ENCODE assay signal across 10 cellular contexts in the genomic region with DNA sequence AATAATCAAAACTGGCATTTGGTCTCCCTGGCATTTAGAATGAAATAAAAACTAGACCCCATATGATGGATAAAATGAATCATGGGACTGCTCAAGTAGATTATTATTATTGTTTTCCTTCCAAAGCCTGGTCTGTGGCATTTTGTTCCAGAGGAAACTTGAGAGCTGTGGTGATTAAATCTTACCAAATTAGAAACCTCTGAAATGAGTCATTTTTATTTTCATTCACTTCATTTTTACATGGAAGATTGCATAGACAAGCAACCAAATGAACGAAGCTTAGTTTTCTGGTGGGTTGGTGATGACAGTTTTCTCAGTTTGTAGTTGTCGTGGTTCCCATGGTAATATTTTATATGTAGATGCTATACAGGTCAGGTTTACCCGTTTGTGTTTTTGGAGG. TPM values are rescaled to one million over a fixed set of nuclear protein-coding genes. Genes with fewer than 3 reads are reported as not detected.
DNase-seq lines count a peak whose midpoint lies in the region; ATAC-seq and TF ChIP-seq lines count a peak whose summit lies in the region.
"Had no signal": no experiment of that assay in that cellular context is flagged by ENCODE, and none has a peak within 500 bp of the region (broad histone marks: within the 10 kb centered on the region; RNA-seq: fewer than 3 reads in every experiment).

No MANE protein-coding gene starts in this region.

- TF ChIP-seq CTCF in RWPE2 (IDR thresholded peaks at IDR 0.05; ENCODE audit: poor library complexity, severe bottlenecking) (no peak), fibroblast of villous mesenchyme (IDR thresholded peaks at IDR 0.05; ENCODE audit: insufficient read depth, low read depth, low read length) (no peak), testis (IDR thresholded peaks at IDR 0.05) (no peak)

- ATAC-seq in CD4-positive, CD25-positive, alpha-beta regulatory T cell (ENCODE audit: low read depth in 2 of 2) = no peak
- ATAC-seq in RWPE2 (ENCODE audit: low read depth) = peak; percentile 42; the same call in 1 of the 3 replicates
- ATAC-seq in HG03342 (IDR thresholded peaks at IDR 0.05; ENCODE audit: unreplicated experiment) = no peak
- ATAC-seq: left lobe of liver had no signal

- no peaks in the 10 kb centered on the region for H3K36me3 Mint-ChIP-seq in CD4-positive, CD25-positive, alpha-beta regulatory T cell

- 66 to 81% methylated on average over 3 of the region's 3 CpGs for WGBS in testis, 2 donors

- H3K27me3 Mint-ChIP-seq in CD4-positive, CD25-positive, alpha-beta regulatory T cell = no peaks in the 10 kb centered on the region

- peak overlapping the region; percentile 6 for H3K27ac ChIP-seq in CD4-positive, CD25-positive, alpha-beta regulatory T cell (ENCODE audit: insufficient read depth, low read length, poor library complexity, severe bottlenecking)
- no peak overlapping the region for H3K27ac ChIP-seq in RWPE2 (ENCODE audit: poor library complexity, severe bottlenecking)
- H3K27ac ChIP-seq in testis = no peak overlapping the region

- H3K4me3 Mint-ChIP-seq in CD4-positive, CD25-positive, alpha-beta regulatory T cell = peak overlapping the region in 2 of 4 donors; percentile 0 to 3
- H3K4me3 Mint-ChIP-seq: H9 had no signal

- peaks cover 31 to 61% (median 42%) of the 10 kb centered on the region in 4 donors for H3K4me1 Mint-ChIP-seq in CD4-positive, CD25-positive, alpha-beta regulatory T cell

- no peak for TF ChIP-seq POLR2A in testis (IDR thresholded peaks at IDR 0.05)

- no peaks in the 10 kb centered on the region for H3K36me3 ChIP-seq in CD4-positive, CD25-positive, alpha-beta regulatory T cell (ENCODE audit: control insufficient read depth, insufficient read depth, low read length)
- H3K36me3 ChIP-seq in RWPE2 (ENCODE audit: low read depth) = 0 out of 2 replicates have a peak, but pooled peaks cover 4% of the 10 kb centered on the region
- H3K36me3 ChIP-seq in testis (ENCODE audit: low read depth, missing control alignments) = no peaks in the 10 kb centered on the region

- DNase-seq in CD4-positive, CD25-positive, alpha-beta regulatory T cell = peak in 1 of 3 donors; percentile 27
- DNase-seq in H4 (ENCODE audit: low spot score) = peak; percentile 64
- no peak for DNase-seq in RWPE2 (ENCODE audit: low spot score)
- peak; percentile 70 for DNase-seq in fibroblast of villous mesenchyme (ENCODE audit: low read depth)
- DNase-seq in testis = no peak
- DNase-seq in RPMI8226 = no peak
- DNase-seq in NCI-H524 (lab: John Stamatoyannopoulos, UW) = no peak
- DNase-seq: H9 had no signal

- H3K9me3 ChIP-seq in CD4-positive, CD25-positive, alpha-beta regulatory T cell (ENCODE audit: control insufficient read depth in 2 of 2, low read length in 2 of 2) = no peaks in the 10 kb centered on the region
- H3K9me3 ChIP-seq in RWPE2 (ENCODE audit: severe bottlenecking) (no peaks in the 10 kb centered on the region), testis (no peaks in the 10 kb centered on the region)

- no peak overlapping the region for H3K4me3 ChIP-seq in CD4-positive, CD25-positive, alpha-beta regulatory T cell (ENCODE audit: low read depth, low read length)
- H3K4me3 ChIP-seq in RWPE2 (ENCODE audit: severe bottlenecking) = no peak overlapping the region
- H3K4me3 ChIP-seq in fibroblast of villous mesenchyme (ENCODE audit: low read depth, low read length) = no peak overlapping the region
- H3K4me3 ChIP-seq in testis = no peak overlapping the region

- H3K4me1 ChIP-seq in CD4-positive, CD25-positive, alpha-beta regulatory T cell (ENCODE audit: control insufficient read depth, insufficient read depth, low read length, poor library complexity, severe bottlenecking) = peaks cover 6% of the 10 kb centered on the region
- H3K4me1 ChIP-seq in RWPE2 (ENCODE audit: insufficient read depth, poor library complexity, severe bottlenecking) (peaks cover 19% of the 10 kb centered on the region), testis (no peaks in the 10 kb centered on the region)

- peaks cover 0 to 4% (median 0%) of the 10 kb centered on the region in 7 donors for H3K9me3 Mint-ChIP-seq in CD4-positive, CD25-positive, alpha-beta regulatory T cell

- no peaks in the 10 kb centered on the region for H3K27me3 ChIP-seq in CD4-positive, CD25-positive, alpha-beta regulatory T cell (ENCODE audit: control insufficient read depth, insufficient read depth, low read length)
- H3K27me3 ChIP-seq in RWPE2 (ENCODE audit: insufficient read depth, poor library complexity, severe bottlenecking) (no peaks in the 10 kb centered on the region), testis (no peaks in the 10 kb centered on the region)

- peak overlapping the region in 1 of 3 donors; percentile 18 for H3K27ac Mint-ChIP-seq in CD4-positive, CD25-positive, alpha-beta regulatory T cell

- intact Hi-C loops in testis (cut with DNase I; ENCODE audit: low total_unique reads) = no loop called here

RNA-seq across cellular contexts. Expression of gene PAM, which starts 23.4 kb away (rescaled TPM):
- 60.0 TPM for total RNA-seq in CD4-positive, CD25-positive, alpha-beta regulatory T cell
- polyA plus RNA-seq in CD4-positive, CD25-positive, alpha-beta regulatory T cell = 10 to 100 TPM; 22.9 to 35.3 (median 33.8) TPM
- 166 and 213 TPM in 2 replicates for total RNA-seq in H4 (2014; rRNA removed; shearing (Covaris generic))
- 196 and 266 TPM in 2 replicates for total RNA-seq in fibroblast of villous mesenchyme
- 10 to 100 TPM; 77.5 to 92.5 TPM for total RNA-seq in testis
- 65.5 TPM for polyA plus RNA-seq in testis (ENCODE audit: insufficient read depth, low read depth, low replicate concordance)

Comparison
In these comparisons a context has a peak if more than half of its experiments do, and no peak if none do; other contexts are left out.
1. DNase-seq: peak in H4 (single experiment) and fibroblast of villous mesenchyme (single experiment); none in RWPE2 (single experiment), testis (single experiment), RPMI8226 (single experiment) and NCI-H524 (0 of 2).